2 cellular contexts compared by ENCODE assay signal in genomic region chr5:172362755-172363154, GRCh38.
A peak's percentile ranks its signal among the peaks of the same experiment; 100 is the strongest.
TF ChIP-seq lines count a peak whose summit lies in the region.

No MANE protein-coding gene starts in this region.

TF ChIP-seq in HEK293, 187 proteins besides CTCF, POLR2A, EP300 and RAD21:
- no peak for TF ChIP-seq ZSCAN18 (tag by site-specific recombination; IDR thresholded peaks at IDR 0.05)
- 0 out of 2 replicates have a peak, but pooled peaks have one; percentile 23 for TF ChIP-seq ZIC2 (tag by site-specific recombination; IDR thresholded peaks at IDR 0.05)
- no peak for TF ChIP-seq ZFP37 (tag by site-specific recombination; IDR thresholded peaks at IDR 0.05)
- TF ChIP-seq ZNF664 (tag by site-specific recombination; IDR thresholded peaks at IDR 0.05) = no peak

TF ChIP-seq in K562, 482 proteins besides CTCF, POLR2A, EP300 and RAD21 (continued from another document):
- no peak for TF ChIP-seq RCOR1 (IDR thresholded peaks at IDR 0.05; ENCODE audit: borderline replicate concordance in 1 of 2, low read depth in 2 of 2, low read length in 2 of 2)
- no peak for TF ChIP-seq JUN (IDR thresholded peaks at IDR 0.05; ENCODE audit: borderline replicate concordance, low read depth, low read length)
- TF ChIP-seq JUN (CRISPR knock-in tag; IDR thresholded peaks at IDR 0.05; ENCODE audit: borderline replicate concordance) = no peak
- TF ChIP-seq, protein P1, sequence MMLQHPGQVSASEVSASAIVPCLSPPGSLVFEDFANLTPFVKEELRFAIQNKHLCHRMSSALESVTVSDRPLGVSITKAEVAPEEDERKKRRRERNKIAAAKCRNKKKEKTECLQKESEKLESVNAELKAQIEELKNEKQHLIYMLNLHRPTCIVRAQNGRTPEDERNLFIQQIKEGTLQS (IDR thresholded peaks at IDR 0.05) = no peak
- TF ChIP-seq, protein P1 (CRISPR knock-in tag; conservative IDR thresholded peaks at IDR 0.05) = no peak
- no peak for TF ChIP-seq XRCC5 (IDR thresholded peaks at IDR 0.05; ENCODE audit: low read depth, low read length)
- TF ChIP-seq ZNF717 (CRISPR knock-in tag; IDR thresholded peaks at IDR 0.05) = no peak
- TF ChIP-seq HIVEP1 (CRISPR knock-in tag; IDR thresholded peaks at IDR 0.05) = no peak
- TF ChIP-seq FOXJ3 (CRISPR knock-in tag; IDR thresholded peaks at IDR 0.05) = no peak
- TF ChIP-seq, protein P2, sequence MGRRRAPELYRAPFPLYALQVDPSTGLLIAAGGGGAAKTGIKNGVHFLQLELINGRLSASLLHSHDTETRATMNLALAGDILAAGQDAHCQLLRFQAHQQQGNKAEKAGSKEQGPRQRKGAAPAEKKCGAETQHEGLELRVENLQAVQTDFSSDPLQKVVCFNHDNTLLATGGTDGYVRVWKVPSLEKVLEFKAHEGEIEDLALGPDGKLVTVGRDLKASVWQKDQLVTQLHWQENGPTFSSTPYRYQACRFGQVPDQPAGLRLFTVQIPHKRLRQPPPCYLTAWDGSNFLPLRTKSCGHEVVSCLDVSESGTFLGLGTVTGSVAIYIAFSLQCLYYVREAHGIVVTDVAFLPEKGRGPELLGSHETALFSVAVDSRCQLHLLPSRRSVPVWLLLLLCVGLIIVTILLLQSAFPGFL (CRISPR knock-in tag; IDR thresholded peaks at IDR 0.05) = no peak
- TF ChIP-seq ZFP36 (IDR thresholded peaks at IDR 0.05; ENCODE audit: low read depth, low read length, partially characterized antibody) = no peak
- TF ChIP-seq ZNF589 (CRISPR knock-in tag; IDR thresholded peaks at IDR 0.05; ENCODE audit: low read depth) = no peak
